ENCODE assay signal across 13 cellular contexts in genomic region chr13:106104281-106104901, GRCh38.
DNase-seq lines count a peak whose midpoint lies in the region; ATAC-seq and TF ChIP-seq lines count a peak whose summit lies in the region.
"Had no signal": no experiment of that assay in that cellular context is flagged by ENCODE, and none has a peak within 500 bp of the region (broad histone marks: within the 10 kb centered on the region; RNA-seq: fewer than 3 reads in every experiment).

No MANE protein-coding gene starts in this region.

- DNase-seq in AG09309 (ENCODE audit: low read depth) = peak; percentile 90
- peak; percentile 82 for DNase-seq in MG63
- DNase-seq in kidney glomerular epithelial cell (lab: John Stamatoyannopoulos, UW) = peak; percentile 95
- no peak for DNase-seq in NCI-H446 treated with DMSO at 0.1 percent for 48 hours (lab: John Stamatoyannopoulos, UW)
- DNase-seq in NCI-H1436 treated with DMSO at 0.1 percent for 48 hours (lab: John Stamatoyannopoulos, UW) = no peak
- no peak for DNase-seq in lower leg skin (ENCODE audit: low spot score in 2 of 2)
- DNase-seq: activated CD8-positive, alpha-beta memory T cell treated with anti-CD3 and anti-CD28 coated beads for 24 hours; amygdala; CD4-positive, alpha-beta memory T cell; NCI-H1694 treated with DMSO at 0.1 percent for 48 hours; nucleus accumbens had no signal

- H3K4me3 ChIP-seq in AG09309 (ENCODE audit: control insufficient read depth, low read depth, low read length) (no peak overlapping the region), MG63 (no peak overlapping the region), lower leg skin (ENCODE audit: low read depth, poor library complexity, severe bottlenecking) (no peak overlapping the region)

- TF ChIP-seq CTCF in AG09309 (IDR thresholded peaks at IDR 0.05; ENCODE audit: control insufficient read depth, insufficient read depth, low read depth, low read length, missing control alignments) (no peak), brain (conservative IDR thresholded peaks at IDR 0.05) (no peak), lower leg skin (IDR thresholded peaks at IDR 0.05) (no peak)

- no peaks in the 10 kb centered on the region for H3K36me3 ChIP-seq in MG63

- H3K9me3 Mint-ChIP-seq in brain = peaks cover 0 to 6% (median 0%) of the 10 kb centered on the region in 5 experiments

- H3K27ac Mint-ChIP-seq in brain = peak overlapping the region; percentile 50 to 75 (median 55)
- H3K27ac Mint-ChIP-seq: CD4-positive, alpha-beta memory T cell had no signal

- H3K27me3 Mint-ChIP-seq in brain = no peaks in the 10 kb centered on the region

- no peaks in the 10 kb centered on the region for H3K27me3 ChIP-seq in MG63

- no peaks in the 10 kb centered on the region for H3K36me3 Mint-ChIP-seq in brain
- H3K36me3 Mint-ChIP-seq: CD4-positive, alpha-beta memory T cell had no signal

- intact Hi-C loops in lower leg skin (cut with DNase I; ENCODE audit: low total_unique reads) = no loop called here

- 90 to 94% methylated on average over 3 of the region's 3 CpGs for WGBS in lower leg skin, 2 donors

- H3K4me3 Mint-ChIP-seq in brain = peak overlapping the region in 1 of 5 experiments; percentile 2
- H3K4me3 Mint-ChIP-seq: CD4-positive, alpha-beta memory T cell had no signal

- no peak for ATAC-seq in GM21529 (IDR thresholded peaks at IDR 0.05; ENCODE audit: unreplicated experiment)

- H3K4me1 Mint-ChIP-seq in brain = peaks cover 64% of the 10 kb centered on the region
- H3K4me1 Mint-ChIP-seq: CD4-positive, alpha-beta memory T cell had no signal

- TF ChIP-seq POLR2A in lower leg skin (IDR thresholded peaks at IDR 0.05) = no peak

- peaks cover 4% of the 10 kb centered on the region; the same call in 1 of the 2 replicates for H3K9me3 ChIP-seq in MG63

Comparison
In these comparisons a context has a peak if more than half of its experiments do, and no peak if none do; other contexts are left out.
1. DNase-seq: peak in AG09309 (single experiment), MG63 (single experiment) and kidney glomerular epithelial cell (single experiment); none in NCI-H446 treated with DMSO at 0.1 percent for 48 hours (single experiment), NCI-H1436 treated with DMSO at 0.1 percent for 48 hours (single experiment) and lower leg skin (0 of 2).